ENCODE assay signal across 8 cellular contexts in genomic region chr12:57216014-57216891, GRCh38. TPM values are rescaled to one million over a fixed set of nuclear protein-coding genes. Genes with fewer than 3 reads are reported as not detected.
DNase-seq lines count a peak whose midpoint lies in the region; ATAC-seq, FAIRE-seq and TF ChIP-seq lines count a peak whose summit lies in the region.

Gene NXPH4 (plus strand): TSS chr12:57216794. CDS start chr12:57216970, 176 bp downstream.

- peak within 1 kb of the TSS; percentile 33 for H3K4me2 ChIP-seq in mesendoderm (ENCODE audit: low read length)

- H3K79me2 ChIP-seq in mesendoderm (ENCODE audit: control insufficient read depth, insufficient read depth, low read length), result no peaks in the 10 kb centered on the region

- no peak within 1 kb of the TSS for H2BK120ac ChIP-seq in mesendoderm (ENCODE audit: low read depth, low read length)

- peak in 8 of 10 experiments; percentile 42 to 65 (median 55) for DNase-seq in CD4-positive, alpha-beta T cell
- DNase-seq in HFFc6 (no peak), T-helper 2 cell (peak in 4 of 5 experiments; percentile 24 to 55 (median 42)), bronchial epithelial cell (ENCODE audit: low read depth) (no peak), mesendoderm (peak; percentile 46), transverse colon (peak; percentile 54), SW 1271 (lab: John Stamatoyannopoulos, UW) (no peak), small intestine (no peak)

- H3K23ac ChIP-seq in mesendoderm (ENCODE audit: low read length), result no peak within 1 kb of the TSS

- TF ChIP-seq POLR2A in transverse colon (IDR thresholded peaks at IDR 0.05), result no peak

- TF ChIP-seq EP300 in transverse colon (IDR thresholded peaks at IDR 0.05; ENCODE audit: low read depth), result no peak

- H3K9ac ChIP-seq in mesendoderm (ENCODE audit: low read length), result peak within 1 kb of the TSS; percentile 30

- H3K56ac ChIP-seq in mesendoderm (ENCODE audit: low read length), result peak within 1 kb of the TSS; percentile 54

- no peaks in the 10 kb centered on the region for H3K9me3 ChIP-seq in CD4-positive, alpha-beta T cell (ENCODE audit: control insufficient read depth, low read length)
- H3K9me3 ChIP-seq in transverse colon (no peaks in the 10 kb centered on the region), small intestine (ENCODE audit: control insufficient read depth, low read depth) (no peaks in the 10 kb centered on the region)

- H3K9me3 Mint-ChIP-seq in CD4-positive, alpha-beta T cell, result no peaks in the 10 kb centered on the region
- no peaks in the 10 kb centered on the region for H3K9me3 Mint-ChIP-seq in HFFc6

- H3K4ac ChIP-seq in mesendoderm (ENCODE audit: low read depth, low read length), result no peak within 1 kb of the TSS

- H3K36me3 Mint-ChIP-seq in CD4-positive, alpha-beta T cell (ENCODE audit: low read depth), result no peaks in the 10 kb centered on the region
- 0 out of 2 replicates have a peak, but pooled peaks cover 9% of the 10 kb centered on the region for H3K36me3 Mint-ChIP-seq in HFFc6 (ENCODE audit: low read depth)

- no peak within 1 kb of the TSS for H4K8ac ChIP-seq in mesendoderm (ENCODE audit: low read depth, low read length)

- H3K27ac Mint-ChIP-seq in CD4-positive, alpha-beta T cell, result peak within 1 kb of the TSS; percentile 50
- H3K27ac Mint-ChIP-seq in HFFc6, result peak within 1 kb of the TSS; percentile 39

- no peak within 1 kb of the TSS for H2BK5ac ChIP-seq in mesendoderm (ENCODE audit: low read length)

- no peak within 1 kb of the TSS for H2BK15ac ChIP-seq in mesendoderm (replicated peaks; ENCODE audit: low read depth)

- H3K27me3 Mint-ChIP-seq in CD4-positive, alpha-beta T cell, result peaks cover 72% of the 10 kb centered on the region
- H3K27me3 Mint-ChIP-seq in HFFc6 (ENCODE audit: insufficient read depth), result peaks cover 45% of the 10 kb centered on the region

- intact Hi-C loops in CD4-positive, alpha-beta T cell (cut with DNase I, micrococcal nuclease), result no loop called here
- intact Hi-C loops in transverse colon (cut with DNase I; ENCODE audit: low total_unique reads), result no loop called here

- H3K4me1 Mint-ChIP-seq in CD4-positive, alpha-beta T cell (ENCODE audit: low read depth), result peaks cover 61% of the 10 kb centered on the region
- H3K4me1 Mint-ChIP-seq in HFFc6 (ENCODE audit: low read depth), result peaks cover 44% of the 10 kb centered on the region

- H3K27me3 ChIP-seq in CD4-positive, alpha-beta T cell (ENCODE audit: control insufficient read depth, insufficient read depth, low read length), result peaks cover 73% of the 10 kb centered on the region
- H3K27me3 ChIP-seq in bronchial epithelial cell (ENCODE audit: control insufficient read depth, insufficient read depth, low read length), result peaks cover 34% of the 10 kb centered on the region
- peaks cover 49% of the 10 kb centered on the region for H3K27me3 ChIP-seq in mesendoderm (ENCODE audit: insufficient read depth, low read length, poor library complexity)
- peaks cover 68% of the 10 kb centered on the region for H3K27me3 ChIP-seq in transverse colon
- H3K27me3 ChIP-seq in small intestine (ENCODE audit: control insufficient read depth in 2 of 2, insufficient read depth in 2 of 2, low read length in 2 of 2), result peaks cover 0 to 50% of the 10 kb centered on the region in 2 donors

- H3K4me3 ChIP-seq in bronchial epithelial cell (ENCODE audit: low read depth, low read length), result peak within 1 kb of the TSS; percentile 44
- H3K4me3 ChIP-seq in mesendoderm (ENCODE audit: low read length), result no peak within 1 kb of the TSS
- peak within 1 kb of the TSS; percentile 18 to 52 (median 32) for H3K4me3 ChIP-seq in transverse colon
- H3K4me3 ChIP-seq in small intestine (ENCODE audit: low read depth in 1 of 2, low read length in 2 of 2), result peak within 1 kb of the TSS in 1 of 2 donors; percentile 34

- H3K4me1 ChIP-seq in mesendoderm (ENCODE audit: control insufficient read depth, low read depth, low read length), result no peaks in the 10 kb centered on the region
- H3K4me1 ChIP-seq in transverse colon, result peaks cover 16 to 27% (median 18%) of the 10 kb centered on the region in 4 donors
- no peaks in the 10 kb centered on the region for H3K4me1 ChIP-seq in small intestine (ENCODE audit: control insufficient read depth in 2 of 2, insufficient read depth in 1 of 2, low read depth in 1 of 2, low read length in 1 of 2)

- H3K36me3 ChIP-seq in bronchial epithelial cell (ENCODE audit: control insufficient read depth, insufficient read depth, low read length) (peaks cover 8% of the 10 kb centered on the region), mesendoderm (ENCODE audit: control insufficient read depth, insufficient read depth, low read length) (no peaks in the 10 kb centered on the region), transverse colon (no peaks in the 10 kb centered on the region), small intestine (ENCODE audit: control insufficient read depth in 2 of 2, insufficient read depth in 2 of 2, low read length in 2 of 2) (no peaks in the 10 kb centered on the region)

- in situ Hi-C loops in transverse colon (cut with MboI; ENCODE audit: low pct_ligation_motif_present in 1 of 4, low pct_unique_long_range_greater_than_20kb in 1 of 4, low sequenced_read_pairs in 3 of 4), result no loop called here

- no peak for TF ChIP-seq CTCF in CD4-positive, alpha-beta T cell (IDR thresholded peaks at IDR 0.05)
- TF ChIP-seq CTCF in HFFc6 (IDR thresholded peaks at IDR 0.05), result no peak
- TF ChIP-seq CTCF in bronchial epithelial cell (IDR thresholded peaks at IDR 0.05; ENCODE audit: insufficient read depth, low read length, severe bottlenecking), result no peak
- TF ChIP-seq CTCF in transverse colon (IDR thresholded peaks at IDR 0.05), result no peak

- peak within 1 kb of the TSS; percentile 88 for H3K4me3 Mint-ChIP-seq in CD4-positive, alpha-beta T cell
- peak within 1 kb of the TSS; percentile 79 for H3K4me3 Mint-ChIP-seq in HFFc6

- POLR2A ChIA-PET in CD4-positive, alpha-beta T cell (lab: Charles Lee), result interaction anchor here (0.6 to 3.2 kb wide), 4 partner anchors 10 to 26 kb away, joined by 6 to 11 read pairs (median 6); partner anchors contain the start of gene SHMT2

- WGBS in mesendoderm (ENCODE audit: extremely low coverage, insufficient coverage, low lambda C conversion rate), result no CpG with 5 or more reads among the region's 99 CpGs
- 0 to 2% methylated on average over 2 to 54 of the region's 99 CpGs for WGBS in transverse colon (ENCODE audit: low coverage in 1 of 2), 2 donors
- WGBS in small intestine, 3 donors, result 1 to 2% (median 1%) methylated on average over 58 to 99 of the region's 99 CpGs

- FAIRE-seq in bronchial epithelial cell (lab: Jason Lieb, UNC), result no peak
- no peak for FAIRE-seq in small intestine (lab: Jason Lieb, UNC)

- no peak within 1 kb of the TSS for H4K5ac ChIP-seq in mesendoderm (ENCODE audit: low read length)

- H3K79me1 ChIP-seq in mesendoderm (ENCODE audit: low read length), result no peaks in the 10 kb centered on the region

- H3K18ac ChIP-seq in mesendoderm (ENCODE audit: low read length), result no peak within 1 kb of the TSS

- peak; percentile 11 for ATAC-seq in CD4-positive, alpha-beta T cell (ENCODE audit: poor library complexity)

- H2AK5ac ChIP-seq in mesendoderm (ENCODE audit: low read length), result no peak within 1 kb of the TSS

- CTCF ChIA-PET in CD4-positive, alpha-beta T cell (lab: Charles Lee), result interaction anchor here (1.8 to 7.9 kb wide), 2 partner anchors 10 to 26 kb away, joined by 12 to 225 read pairs; a partner anchor contains a TSS

- H3K27ac ChIP-seq in CD4-positive, alpha-beta T cell (ENCODE audit: low read depth, low read length), result no peak within 1 kb of the TSS
- H3K27ac ChIP-seq in mesendoderm (ENCODE audit: low read depth, low read length) (no peak within 1 kb of the TSS), transverse colon (no peak within 1 kb of the TSS), small intestine (ENCODE audit: low read depth in 1 of 2, low read length in 1 of 2) (no peak within 1 kb of the TSS)

RNA-seq across cellular contexts. Expression of gene NXPH4, which starts in this region (rescaled TPM):
- total RNA-seq in CD4-positive, alpha-beta T cell, result not detected
- total RNA-seq in HFFc6 (2021; fragmentation: NEBNext Ultra II Directional; extraction: Animal tissue kit (Norgen Biotek cat#: 25700)), result 1 to 10 TPM; 2.9 to 8.2 (median 3.9) TPM
- total RNA-seq in bronchial epithelial cell, result 0.53 and 1.9 TPM in 2 replicates
- polyA plus RNA-seq in mesendoderm (2013, experiment 1 of 2), result 0.52 TPM
- 0.42 TPM for polyA plus RNA-seq in mesendoderm (2013, experiment 2 of 2)
- total RNA-seq in transverse colon, result not detected
- under 1 TPM in 1 of 3 donors, not detected in 2; 0.10 TPM for polyA plus RNA-seq in small intestine

Comparison
In these comparisons a context has a peak if more than half of its experiments do, and no peak if none do; other contexts are left out.
1. Peak in DNase-seq and ATAC-seq in CD4-positive, alpha-beta T cell; RNA of the gene not detected or under 1 TPM.
2. Peak in DNase-seq and H3K4me3 ChIP-seq in transverse colon; RNA of the gene not detected or under 1 TPM.
3. DNase-seq: peak in T-helper 2 cell (4 of 5) and mesendoderm (single experiment); none in HFFc6 (single experiment), bronchial epithelial cell (single experiment), SW 1271 (0 of 2) and small intestine (single experiment).